Comparison of ENCODE assay signal across 18 cellular contexts in the genomic region with DNA sequence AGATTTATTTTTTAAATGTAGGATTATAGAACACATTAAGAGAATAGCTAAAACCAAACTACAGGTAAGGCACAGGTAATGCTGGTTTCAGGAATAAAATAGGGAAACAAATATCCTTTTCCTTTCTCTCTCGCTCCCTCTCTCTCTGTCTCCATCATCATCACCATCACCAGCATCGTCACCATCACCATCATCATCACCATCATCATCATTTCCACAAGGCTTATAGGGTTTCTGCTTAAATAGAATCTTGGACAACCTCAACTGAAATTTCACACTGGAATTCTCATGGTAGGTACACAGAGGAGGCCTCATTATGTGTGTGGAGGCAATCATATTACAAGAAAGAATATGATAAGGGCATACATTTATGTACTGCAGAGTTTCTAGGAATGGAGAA.
DNase-seq lines count a peak whose midpoint lies in the region; ATAC-seq and TF ChIP-seq lines count a peak whose summit lies in the region.
"Had no signal": no experiment of that assay in that cellular context is flagged by ENCODE, and none has a peak within 500 bp of the region (broad histone marks: within the 10 kb centered on the region; RNA-seq: fewer than 3 reads in every experiment).

No MANE protein-coding gene starts in this region.

- H3K9me3 ChIP-seq in mammary epithelial cell (replicated peaks; ENCODE audit: insufficient read depth, low read length) (no peaks in the 10 kb centered on the region), HEK293 (ENCODE audit: control insufficient read depth, insufficient read depth, low read depth, low read length) (no peaks in the 10 kb centered on the region), SK-N-MC (ENCODE audit: low read depth, low read length) (no peaks in the 10 kb centered on the region)
- H3K9me3 ChIP-seq: A549; BLaER1 treated with 17β-estradiol and CSF1 and Interleukin-3, amounts not matched to agents 10 nM and 100 nM; Caco-2 had no signal

- in situ Hi-C loops in mammary epithelial cell (cut with MboI; ENCODE audit: low sequenced_read_pairs in 2 of 2): no loop called here

- H3K27me3 Mint-ChIP-seq in MCF 10A (ENCODE audit: insufficient read depth, unreplicated experiment): no peaks in the 10 kb centered on the region

- dilution Hi-C loops in mammary epithelial cell (cut with HindIII; ENCODE audit: low sequenced_read_pairs): no loop called here

- peaks cover 20% of the 10 kb centered on the region for H3K4me1 Mint-ChIP-seq in MCF 10A (ENCODE audit: insufficient read depth, unreplicated experiment)
- H3K4me1 Mint-ChIP-seq: B cell had no signal

- no peaks in the 10 kb centered on the region for H3K36me3 ChIP-seq in mammary epithelial cell (ENCODE audit: insufficient read depth, low read length)
- no peaks in the 10 kb centered on the region for H3K36me3 ChIP-seq in HEK293 (ENCODE audit: control insufficient read depth in 2 of 2, insufficient read depth in 1 of 2, low read length in 2 of 2)
- H3K36me3 ChIP-seq in SK-N-MC (ENCODE audit: insufficient read depth, low read length): no peaks in the 10 kb centered on the region
- H3K36me3 ChIP-seq: BLaER1 treated with 17β-estradiol and CSF1 and Interleukin-3, amounts not matched to agents 10 nM and 100 nM had no signal

- no peaks in the 10 kb centered on the region for H3K27me3 ChIP-seq in mammary epithelial cell (ENCODE audit: insufficient read depth, low read length)
- H3K27me3 ChIP-seq: BLaER1 treated with 17β-estradiol and CSF1 and Interleukin-3, amounts not matched to agents 10 nM and 100 nM had no signal

- intact Hi-C loops in MCF 10A (cut with micrococcal nuclease): no loop called here
- intact Hi-C loops in mammary epithelial cell (cut with micrococcal nuclease): no loop called here

- no peaks in the 10 kb centered on the region for H3K9me3 Mint-ChIP-seq in MCF 10A (ENCODE audit: unreplicated experiment)
- H3K9me3 Mint-ChIP-seq: CD8-positive, alpha-beta T cell had no signal

- H3K4me3 Mint-ChIP-seq in MCF 10A (ENCODE audit: unreplicated experiment): no peak overlapping the region
- H3K4me3 Mint-ChIP-seq: B cell; CD4-positive, alpha-beta T cell; CD8-positive, alpha-beta T cell had no signal

- ATAC-seq in HG02642 (IDR thresholded peaks at IDR 0.05; ENCODE audit: poor library complexity, unreplicated experiment): no peak
- no peak for ATAC-seq in HG02938 (IDR thresholded peaks at IDR 0.05; ENCODE audit: unreplicated experiment)
- ATAC-seq: A549; CD8-positive, alpha-beta T cell had no signal

- H4K20me1 ChIP-seq in mammary epithelial cell (ENCODE audit: insufficient read depth, low read length): no peaks in the 10 kb centered on the region
- H4K20me1 ChIP-seq: BLaER1 treated with 17β-estradiol and CSF1 and Interleukin-3, amounts not matched to agents 10 nM and 100 nM had no signal

- no peak overlapping the region for H2AFZ ChIP-seq in mammary epithelial cell (ENCODE audit: low read depth, low read length)

- H3K36me3 Mint-ChIP-seq in MCF 10A (ENCODE audit: insufficient read depth, unreplicated experiment): no peaks in the 10 kb centered on the region
- H3K36me3 Mint-ChIP-seq: CD8-positive, alpha-beta T cell had no signal

- POLR2A ChIA-PET in MCF 10A (lab: Yijun Ruan, JAX): no interaction called here
- POLR2A ChIA-PET in HEK293 (lab: Yijun Ruan, JAX): no interaction called here

- H3K27ac Mint-ChIP-seq in MCF 10A (ENCODE audit: low read depth, unreplicated experiment): peak overlapping the region; percentile 5
- H3K27ac Mint-ChIP-seq: B cell; CD4-positive, alpha-beta T cell; CD8-positive, alpha-beta T cell had no signal

- 73% methylated on average over 2 of the region's 2 CpGs for WGBS in mammary epithelial cell (ENCODE audit: low coverage, missing lambda C conversion rate)

- H3K9ac ChIP-seq in mammary epithelial cell (ENCODE audit: insufficient read depth, low read length): no peak overlapping the region
- no peak overlapping the region for H3K9ac ChIP-seq in SK-N-MC (ENCODE audit: insufficient read length)
- H3K9ac ChIP-seq: BLaER1 treated with 17β-estradiol and CSF1 and Interleukin-3, amounts not matched to agents 10 nM and 100 nM had no signal

- no peak for TF ChIP-seq CTCF in MCF 10A (IDR thresholded peaks at IDR 0.05; ENCODE audit: unreplicated experiment)
- TF ChIP-seq CTCF in mammary epithelial cell (conservative IDR thresholded peaks at IDR 0.05 in 1 of 2, IDR thresholded peaks at IDR 0.05 in 1 of 2; ENCODE audit: extremely low read depth in 1 of 2, insufficient read depth in 1 of 2, low read depth in 1 of 2, low read length in 2 of 2): no peak
- no peak for TF ChIP-seq CTCF in HEK293 (tag by site-specific recombination; IDR thresholded peaks at IDR 0.05)

- H3K4me3 ChIP-seq in mammary epithelial cell (replicated peaks in 1 of 3; ENCODE audit: insufficient read depth in 1 of 3, low read depth in 2 of 3, low read length in 3 of 3) (no peak overlapping the region), HEK293 (ENCODE audit: low read depth, low read length) (no peak overlapping the region), SK-N-MC (no peak overlapping the region)
- H3K4me3 ChIP-seq: A549; BLaER1 treated with 17β-estradiol and CSF1 and Interleukin-3, amounts not matched to agents 10 nM and 100 nM had no signal

- CTCF ChIA-PET in MCF 10A (lab: Yijun Ruan, JAX): interaction anchor here (1.3 to 1.9 kb wide), 2 partner anchors 9 to 13 kb away, joined by 4 to 7 read pairs; no protein-coding TSS in a partner anchor
- CTCF ChIA-PET in mammary epithelial cell (lab: Charles Lee; ENCODE audit: low non-redundant PET): no interaction called here
- CTCF ChIA-PET in HEK293 (lab: Yijun Ruan, JAX): interaction anchor here (4.6 kb wide), 1 partner anchor 8 kb away, joined by 30 read pairs; no protein-coding TSS in a partner anchor

- no TSS peak for BruUV-seq in MCF 10A (replicated peaks; lab: Mats Ljungman, UMichigan)
- BruUV-seq in mammary epithelial cell (replicated peaks; lab: Mats Ljungman, UMichigan): no TSS peak

- no peak overlapping the region for H3K4me2 ChIP-seq in mammary epithelial cell (ENCODE audit: insufficient read depth, low read depth, low read length)
- H3K4me2 ChIP-seq: A549; BLaER1 treated with 17β-estradiol and CSF1 and Interleukin-3, amounts not matched to agents 10 nM and 100 nM had no signal

- H3K27ac ChIP-seq in mammary epithelial cell (ENCODE audit: insufficient read depth, low read depth, low read length) (no peak overlapping the region), HEK293 (ENCODE audit: extremely low read depth, low read depth, low read length) (no peak overlapping the region), SK-N-MC (peak overlapping the region; percentile 29; the same call in 1 of the 2 replicates)
- H3K27ac ChIP-seq: 22Rv1; A549; BLaER1 treated with 17β-estradiol and CSF1 and Interleukin-3, amounts not matched to agents 10 nM and 100 nM; C4-2B had no signal

- H3K79me2 ChIP-seq in mammary epithelial cell (ENCODE audit: insufficient read depth, low read length): no peaks in the 10 kb centered on the region

- DNase-seq in MCF 10A (ENCODE audit: unreplicated experiment): no peak
- DNase-seq in mammary epithelial cell: no peak
- no peak for DNase-seq in SK-N-MC (ENCODE audit: low read depth, low spot score)
- DNase-seq: AML-193; Caco-2; Calu3; CD4-positive, alpha-beta T cell; CD8-positive, alpha-beta T cell; DMS79 treated with DMSO at 0.1 percent for 48 hours; GF-D8 had no signal

- H3K4me1 ChIP-seq in mammary epithelial cell (ENCODE audit: insufficient read depth, low read length) (no peaks in the 10 kb centered on the region), HEK293 (ENCODE audit: control insufficient read depth, insufficient read depth, low read length) (no peaks in the 10 kb centered on the region)
- H3K4me1 ChIP-seq: A549; BLaER1 treated with 17β-estradiol and CSF1 and Interleukin-3, amounts not matched to agents 10 nM and 100 nM; Caco-2 had no signal

TF ChIP-seq in HEK293, 187 proteins besides CTCF, POLR2A, EP300 and RAD21:
- no peak for TF ChIP-seq SCRT2 (tag by site-specific recombination; IDR thresholded peaks at IDR 0.05)
- TF ChIP-seq, protein P1, sequence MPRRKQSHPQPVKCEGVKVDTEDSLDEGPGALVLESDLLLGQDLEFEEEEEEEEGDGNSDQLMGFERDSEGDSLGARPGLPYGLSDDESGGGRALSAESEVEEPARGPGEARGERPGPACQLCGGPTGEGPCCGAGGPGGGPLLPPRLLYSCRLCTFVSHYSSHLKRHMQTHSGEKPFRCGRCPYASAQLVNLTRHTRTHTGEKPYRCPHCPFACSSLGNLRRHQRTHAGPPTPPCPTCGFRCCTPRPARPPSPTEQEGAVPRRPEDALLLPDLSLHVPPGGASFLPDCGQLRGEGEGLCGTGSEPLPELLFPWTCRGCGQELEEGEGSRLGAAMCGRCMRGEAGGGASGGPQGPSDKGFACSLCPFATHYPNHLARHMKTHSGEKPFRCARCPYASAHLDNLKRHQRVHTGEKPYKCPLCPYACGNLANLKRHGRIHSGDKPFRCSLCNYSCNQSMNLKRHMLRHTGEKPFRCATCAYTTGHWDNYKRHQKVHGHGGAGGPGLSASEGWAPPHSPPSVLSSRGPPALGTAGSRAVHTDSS (tag by site-specific recombination; IDR thresholded peaks at IDR 0.05): peak; percentile 54
